ENCODE assay signal across 1 cellular context in the genomic region with DNA sequence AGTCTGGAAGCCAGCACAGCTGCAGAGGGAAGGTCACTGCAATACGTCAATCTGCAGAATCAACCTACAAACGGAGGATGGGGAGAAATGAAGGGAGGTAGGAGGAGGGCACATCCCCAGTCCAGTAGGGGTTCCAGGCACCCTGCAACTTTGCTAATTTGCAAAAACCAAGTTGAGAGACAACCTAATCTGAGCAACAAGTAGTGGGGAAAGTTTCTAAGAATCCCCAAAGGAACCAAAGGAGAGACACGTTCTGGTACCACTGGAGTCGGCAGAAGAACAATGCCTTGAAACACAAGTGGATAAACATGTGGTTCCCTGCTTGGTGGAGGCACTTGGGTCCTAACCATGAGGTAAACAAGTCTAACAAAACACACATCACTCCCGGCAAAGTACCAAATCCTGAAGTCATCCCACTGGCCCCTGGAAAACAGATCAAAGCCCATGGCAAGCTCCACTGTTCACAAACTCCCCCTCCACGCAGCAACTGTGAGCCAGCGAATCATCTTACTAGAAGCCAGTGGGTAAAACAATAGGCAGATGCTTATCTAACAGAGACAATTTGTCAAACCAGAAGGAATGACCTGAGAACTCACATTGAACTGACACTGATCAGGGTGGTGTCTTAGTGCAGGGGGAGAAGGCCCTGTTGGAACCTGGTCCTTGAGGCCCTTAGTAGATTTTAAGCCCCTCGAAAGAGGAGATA.
TF ChIP-seq lines count a peak whose summit lies in the region.

No MANE protein-coding gene starts in this region.

TF ChIP-seq in WTC11, 78 proteins besides CTCF, POLR2A, EP300 and RAD21 (continued from another document):
- TF ChIP-seq ATF1 (CRISPR knock-in tag; IDR thresholded peaks at IDR 0.05) = no peak
- TF ChIP-seq MXD4 (CRISPR knock-in tag; IDR thresholded peaks at IDR 0.05; ENCODE audit: borderline replicate concordance) = no peak
- no peak for TF ChIP-seq TP53 (CRISPR knock-in tag; IDR thresholded peaks at IDR 0.05)
- TF ChIP-seq, protein P1, sequence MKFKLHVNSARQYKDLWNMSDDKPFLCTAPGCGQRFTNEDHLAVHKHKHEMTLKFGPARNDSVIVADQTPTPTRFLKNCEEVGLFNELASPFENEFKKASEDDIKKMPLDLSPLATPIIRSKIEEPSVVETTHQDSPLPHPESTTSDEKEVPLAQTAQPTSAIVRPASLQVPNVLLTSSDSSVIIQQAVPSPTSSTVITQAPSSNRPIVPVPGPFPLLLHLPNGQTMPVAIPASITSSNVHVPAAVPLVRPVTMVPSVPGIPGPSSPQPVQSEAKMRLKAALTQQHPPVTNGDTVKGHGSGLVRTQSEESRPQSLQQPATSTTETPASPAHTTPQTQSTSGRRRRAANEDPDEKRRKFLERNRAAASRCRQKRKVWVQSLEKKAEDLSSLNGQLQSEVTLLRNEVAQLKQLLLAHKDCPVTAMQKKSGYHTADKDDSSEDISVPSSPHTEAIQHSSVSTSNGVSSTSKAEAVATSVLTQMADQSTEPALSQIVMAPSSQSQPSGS (CRISPR knock-in tag; IDR thresholded peaks at IDR 0.05; ENCODE audit: borderline replicate concordance, low read depth) = no peak
- TF ChIP-seq, protein P2, sequence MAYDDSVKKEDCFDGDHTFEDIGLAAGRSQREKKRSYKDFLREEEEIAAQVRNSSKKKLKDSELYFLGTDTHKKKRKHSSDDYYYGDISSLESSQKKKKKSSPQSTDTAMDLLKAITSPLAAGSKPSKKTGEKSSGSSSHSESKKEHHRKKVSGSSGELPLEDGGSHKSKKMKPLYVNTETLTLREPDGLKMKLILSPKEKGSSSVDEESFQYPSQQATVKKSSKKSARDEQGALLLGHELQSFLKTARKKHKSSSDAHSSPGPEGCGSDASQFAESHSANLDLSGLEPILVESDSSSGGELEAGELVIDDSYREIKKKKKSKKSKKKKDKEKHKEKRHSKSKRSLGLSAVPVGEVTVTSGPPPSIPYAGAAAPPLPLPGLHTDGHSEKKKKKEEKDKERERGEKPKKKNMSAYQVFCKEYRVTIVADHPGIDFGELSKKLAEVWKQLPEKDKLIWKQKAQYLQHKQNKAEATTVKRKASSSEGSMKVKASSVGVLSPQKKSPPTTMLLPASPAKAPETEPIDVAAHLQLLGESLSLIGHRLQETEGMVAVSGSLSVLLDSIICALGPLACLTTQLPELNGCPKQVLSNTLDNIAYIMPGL (CRISPR knock-in tag; IDR thresholded peaks at IDR 0.05) = no peak
- TF ChIP-seq NR1H2 (CRISPR knock-in tag; IDR thresholded peaks at IDR 0.05) = no peak
- no peak for TF ChIP-seq CBFB (CRISPR knock-in tag; IDR thresholded peaks at IDR 0.05; ENCODE audit: low read depth)
- no peak for TF ChIP-seq NFYB (CRISPR knock-in tag; conservative IDR thresholded peaks at IDR 0.05; ENCODE audit: low read depth)
- no peak for TF ChIP-seq RELA (CRISPR knock-in tag; IDR thresholded peaks at IDR 0.05; ENCODE audit: borderline replicate concordance)
- TF ChIP-seq, protein P3, sequence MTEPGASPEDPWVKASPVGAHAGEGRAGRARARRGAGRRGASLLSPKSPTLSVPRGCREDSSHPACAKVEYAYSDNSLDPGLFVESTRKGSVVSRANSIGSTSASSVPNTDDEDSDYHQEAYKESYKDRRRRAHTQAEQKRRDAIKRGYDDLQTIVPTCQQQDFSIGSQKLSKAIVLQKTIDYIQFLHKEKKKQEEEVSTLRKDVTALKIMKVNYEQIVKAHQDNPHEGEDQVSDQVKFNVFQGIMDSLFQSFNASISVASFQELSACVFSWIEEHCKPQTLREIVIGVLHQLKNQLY (CRISPR knock-in tag; IDR thresholded peaks at IDR 0.05) = no peak
TF ChIP-seq in WTC11: peak in this region for 0.
